ENCODE assay signal across 17 cellular contexts in genomic region chr16:10607157-10607556, GRCh38.
"Had no signal": no experiment of that assay in that cellular context is flagged by ENCODE, and none has a peak within 500 bp of the region (broad histone marks: within the 10 kb centered on the region; RNA-seq: fewer than 3 reads in every experiment).

No MANE protein-coding gene starts in this region.

- H3K4me3 ChIP-seq: coronary artery, dorsolateral prefrontal cortex, esophagus muscularis mucosa, heart right ventricle, left lung, lower lobe of right lung, mucosa of descending colon had no signal

- H3K36me3 ChIP-seq: esophagus muscularis mucosa, heart right ventricle, left lung, lower lobe of right lung had no signal

- H3K27me3 ChIP-seq: dorsolateral prefrontal cortex, foreskin keratinocyte, heart right ventricle, left lung had no signal

- ATAC-seq: foreskin keratinocyte, heart right ventricle, left cardiac atrium, left lung, left ventricle myocardium superior, lower lobe of right lung, mucosa of descending colon had no signal

- H3K9me3 ChIP-seq: esophagus muscularis mucosa, left lung, lower lobe of right lung, mucosa of descending colon had no signal

- H3K36me3 Mint-ChIP-seq: mesothelial cell of epicardium had no signal

- DNase-seq: dermis blood vessel endothelial cell; dorsolateral prefrontal cortex; effector CD4-positive, alpha-beta T cell; effector memory CD4-positive, alpha-beta T cell; foreskin keratinocyte; glutamatergic neuron; heart right ventricle; hippocampal formation; left cardiac atrium; left lung; left ventricle myocardium superior; lower lobe of right lung; mesenchymal stem cell; mucosa of descending colon had no signal

- H3K4me3 Mint-ChIP-seq: mesothelial cell of epicardium had no signal

- H3K27ac ChIP-seq: coronary artery, dorsolateral prefrontal cortex, esophagus muscularis mucosa, foreskin keratinocyte, heart right ventricle, left lung, lower lobe of right lung had no signal
